In the genomic region with DNA sequence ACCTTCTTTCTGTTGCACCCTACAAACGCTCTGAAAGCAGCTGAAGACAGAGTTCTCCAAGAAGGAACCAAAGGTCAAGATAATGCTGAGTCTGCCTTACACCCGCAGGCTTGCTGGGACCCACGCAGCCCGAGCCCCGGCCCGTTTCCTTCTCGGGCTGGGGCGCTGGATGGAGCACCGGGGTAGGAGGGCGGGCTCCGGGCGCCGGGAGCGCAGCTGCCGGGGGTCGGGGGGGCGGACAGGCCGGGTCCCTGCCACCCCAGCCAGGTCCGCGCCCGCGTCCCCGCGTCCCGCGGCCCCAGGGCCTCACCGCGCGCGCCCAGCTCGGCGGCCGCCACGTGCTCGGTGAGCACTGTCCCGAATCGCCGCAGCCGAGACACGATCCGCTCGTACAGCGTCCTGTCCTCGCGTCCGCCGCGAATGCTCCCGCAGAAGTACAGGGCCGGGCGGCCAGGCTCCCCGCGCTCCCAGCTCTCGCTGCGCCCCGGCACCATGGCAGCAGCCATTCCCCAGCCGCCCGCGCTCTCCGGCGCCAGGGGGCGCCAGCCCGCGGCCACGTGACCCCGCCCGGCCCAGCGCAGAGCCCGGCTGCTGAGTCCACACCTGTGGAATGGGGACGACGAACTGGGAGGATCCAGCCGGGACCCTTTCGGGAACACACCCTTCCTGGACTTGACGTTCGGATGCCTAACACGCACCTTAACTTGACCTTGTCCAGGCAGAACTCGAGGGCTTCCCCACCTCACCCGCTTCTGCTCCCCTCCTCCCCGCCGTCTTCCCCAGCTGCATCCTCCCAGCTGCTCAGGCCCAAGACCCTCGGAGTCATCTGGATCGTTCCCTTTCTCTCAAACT, we compare ENCODE assay signal across 8 cellular contexts. TPM values are rescaled to one million over a fixed set of nuclear protein-coding genes. Genes with fewer than 3 reads are reported as not detected.
DNase-seq lines count a peak whose midpoint lies in the region; ATAC-seq, FAIRE-seq and TF ChIP-seq lines count a peak whose summit lies in the region.

A gene with protein sequence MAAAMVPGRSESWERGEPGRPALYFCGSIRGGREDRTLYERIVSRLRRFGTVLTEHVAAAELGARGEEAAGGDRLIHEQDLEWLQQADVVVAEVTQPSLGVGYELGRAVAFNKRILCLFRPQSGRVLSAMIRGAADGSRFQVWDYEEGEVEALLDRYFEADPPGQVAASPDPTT (minus strand): TSS at position 531 of the 852 bp plus-strand sequence. CDS start 25 bp downstream, at position 506.

- peak within 1 kb of the TSS; percentile 49 for H2AFZ ChIP-seq in HepG2 (ENCODE audit: low read length)

- peak within 1 kb of the TSS; percentile 49 for H3K27ac ChIP-seq in HepG2 (ENCODE audit: extremely low read length, insufficient read depth, low read length)

- CTCF ChIA-PET in activated CD4-positive, alpha-beta T cell treated with anti-CD3 and anti-CD28 coated beads, Interleukin-2, amount 10 ng/mL, durations not matched to agents 7 days and 5 days (lab: Charles Lee) = interaction anchor here (0.6 to 3.2 kb wide), 39 partner anchors 8 to 465 kb away, joined by 3 to 21 read pairs (median 4); a partner anchor contains a TSS
- CTCF ChIA-PET in HepG2 (lab: Yijun Ruan, JAX; ENCODE audit: low intra/inter-chr PET ratio, low total read pairs) = interaction anchor here (1.3 to 2.9 kb wide), 3 partner anchors 33 to 126 kb away, joined by 3 to 13 read pairs (median 7); no protein-coding TSS in a partner anchor

- H3K9me3 Mint-ChIP-seq in activated CD4-positive, alpha-beta T cell treated with anti-CD3 and anti-CD28 coated beads, Interleukin-2, amount 10 ng/mL, durations not matched to agents 7 days and 5 days = no peaks in the 10 kb centered on the region

- peaks cover 27% of the 10 kb centered on the region for H3K4me1 ChIP-seq in HepG2 (ENCODE audit: insufficient read depth, low read length)

- peaks cover 0 to 18% of the 10 kb centered on the region in 2 experiments; a peak in 2 of 5 replicates for H3K27me3 ChIP-seq in HepG2 (ENCODE audit: control insufficient read depth in 1 of 2, insufficient read depth in 2 of 2, low read length in 2 of 2)

- H3K4me2 ChIP-seq in HepG2 (ENCODE audit: low read depth, low read length) = peak within 1 kb of the TSS; percentile 79

- peak within 1 kb of the TSS; percentile 69 to 82 (median 81) for H3K4me3 ChIP-seq in HepG2 (replicated peaks in 1 of 3; ENCODE audit: insufficient read depth in 1 of 3, low read depth in 2 of 3, low read length in 3 of 3)

- H3K36me3 ChIP-seq in HepG2 (replicated peaks in 1 of 2; ENCODE audit: control insufficient read depth in 1 of 2, insufficient read depth in 2 of 2, low read length in 2 of 2) = 0 out of 5 replicates have a peak, but pooled peaks cover 0 to 10% of the 10 kb centered on the region in 2 experiments

- 0 out of 4 replicates have a peak, but pooled peaks of 1 of the 2 experiments have one; percentile 24 for TF ChIP-seq EP300 in HepG2 (IDR thresholded peaks at IDR 0.05; ENCODE audit: low read depth in 2 of 2, low read length in 2 of 2)
- no peak for TF ChIP-seq EP300 in HepG2 (CRISPR knock-in tag; IDR thresholded peaks at IDR 0.05; ENCODE audit: borderline replicate concordance)

- no peaks in the 10 kb centered on the region for H4K20me1 ChIP-seq in HepG2 (ENCODE audit: insufficient read depth, low read length)

- H3K9ac ChIP-seq in HepG2 (ENCODE audit: insufficient read depth, low read depth, low read length) = peak within 1 kb of the TSS; percentile 89

- in situ Hi-C loops in HepG2 (cut with HindIII; ENCODE audit: extremely low pct_ligation_motif_present, low pct_unique_long_range_greater_than_20kb) = no loop called here

- WGBS in HepG2 (ENCODE audit: low lambda C conversion rate) = 8% methylated on average over 32 of the region's 82 CpGs

- peaks cover 43% of the 10 kb centered on the region for H3K4me1 Mint-ChIP-seq in activated CD4-positive, alpha-beta T cell treated with anti-CD3 and anti-CD28 coated beads, Interleukin-2, amount 10 ng/mL, durations not matched to agents 7 days and 5 days

- peaks cover 8% of the 10 kb centered on the region for H3K27me3 Mint-ChIP-seq in activated CD4-positive, alpha-beta T cell treated with anti-CD3 and anti-CD28 coated beads, Interleukin-2, amount 10 ng/mL, durations not matched to agents 7 days and 5 days

- POLR2A ChIA-PET in activated CD4-positive, alpha-beta T cell treated with anti-CD3 and anti-CD28 coated beads, Interleukin-2, amount 10 ng/mL, durations not matched to agents 7 days and 5 days (lab: Charles Lee) = interaction anchor here (0.6 kb wide), 1 partner anchor 609 kb away, joined by 4 read pairs; no protein-coding TSS in a partner anchor
- POLR2A ChIA-PET in HepG2 (lab: Yijun Ruan, JAX) = interaction anchor here (0.7 to 3.2 kb wide), 23 partner anchors 9 to 346 kb away, joined by 3 to 12 read pairs (median 4); a partner anchor contains a TSS

- H3K4me3 Mint-ChIP-seq in activated CD4-positive, alpha-beta T cell treated with anti-CD3 and anti-CD28 coated beads, Interleukin-2, amount 10 ng/mL, durations not matched to agents 7 days and 5 days = peak within 1 kb of the TSS; percentile 84

- TF ChIP-seq CTCF in HepG2 (CRISPR knock-in tag; IDR thresholded peaks at IDR 0.05) = peak; percentile 88

- DNase-seq in SIG-M5 treated with dmso at 0.1 percent for 504 hours (lab: John Stamatoyannopoulos, UW; ENCODE audit: unreplicated experiment) (peak; percentile 47), SIG-M5 (lab: John Stamatoyannopoulos, UW) (no peak), NCI-H2227 (lab: John Stamatoyannopoulos, UW; ENCODE audit: unreplicated experiment) (peak; percentile 73), dermis microvascular lymphatic vessel endothelial cell (ENCODE audit: low read depth in 2 of 2) (peak; percentile 26 to 68), HepG2 (ENCODE audit: low spot score) (peak; percentile 59)
- DNase-seq in activated CD4-positive, alpha-beta T cell treated with anti-CD3 and anti-CD28 coated beads, Interleukin-2, amount 10 ng/mL, durations not matched to agents 7 days and 5 days = peak; percentile 72
- peak; percentile 82 for DNase-seq in stimulated activated CD4-positive, alpha-beta T cell treated with anti-CD3 and anti-CD28 coated beads, Interleukin-4, amount 100 ng/mL, for 1 hour

- TF ChIP-seq POLR2A in HepG2 (IDR thresholded peaks at IDR 0.05; ENCODE audit: insufficient read depth in 1 of 2, low read depth in 2 of 2, low read length in 2 of 2) = peak; percentile 79 to 84

- ATAC-seq in HG02885 (IDR thresholded peaks at IDR 0.05; ENCODE audit: poor library complexity, unreplicated experiment) (peak; percentile 78), HepG2 (peak; percentile 95)

- no peak for FAIRE-seq in HepG2 (lab: Jason Lieb, UNC)

- H3K36me3 Mint-ChIP-seq in activated CD4-positive, alpha-beta T cell treated with anti-CD3 and anti-CD28 coated beads, Interleukin-2, amount 10 ng/mL, durations not matched to agents 7 days and 5 days (ENCODE audit: low read depth) = peaks cover 16% of the 10 kb centered on the region

- BruUV-seq in HepG2 (replicated peaks; lab: Mats Ljungman, UMichigan) = no TSS peak

- peak within 1 kb of the TSS; percentile 91 for H3K27ac Mint-ChIP-seq in activated CD4-positive, alpha-beta T cell treated with anti-CD3 and anti-CD28 coated beads, Interleukin-2, amount 10 ng/mL, durations not matched to agents 7 days and 5 days

- H3K79me2 ChIP-seq in HepG2 (ENCODE audit: insufficient read depth, low read length) = peaks cover 6% of the 10 kb centered on the region

- intact Hi-C loops in HepG2 (cut with micrococcal nuclease; ENCODE audit: unreplicated experiment) = loop anchor here (1.0 kb wide), 1 partner anchor 55 kb away; no protein-coding TSS in a partner anchor

- no peaks in the 10 kb centered on the region for H3K9me3 ChIP-seq in HepG2 (ENCODE audit: low read length)

- TF ChIP-seq RAD21 in HepG2 (CRISPR knock-in tag; IDR thresholded peaks at IDR 0.05) = peak; percentile 97

TF ChIP-seq in HepG2, 621 proteins besides CTCF, POLR2A, EP300 and RAD21 (continues in another document):
- TF ChIP-seq GABPA (IDR thresholded peaks at IDR 0.05; ENCODE audit: low read depth, low read length) (no peak), GABPA (CRISPR knock-in tag; IDR thresholded peaks at IDR 0.05; ENCODE audit: low read depth) (no peak)

RNA-seq across cellular contexts. Expression of the gene that starts here (rescaled TPM):
- 10 to 100 TPM; 36.7 to 48.6 TPM for total RNA-seq in activated CD4-positive, alpha-beta T cell treated with anti-CD3 and anti-CD28 coated beads, Interleukin-2, amount 10 ng/mL, durations not matched to agents 7 days and 5 days
- total RNA-seq in dermis microvascular lymphatic vessel endothelial cell (52.0 and 63.5 TPM in 2 replicates), HepG2 (2016; rRNA removed; fragmentation: Illumina TruSeq; extraction: Trizol) (75.0 and 75.1 TPM in 2 replicates)
- 50.9 and 56.3 TPM in 2 replicates for total RNA-seq in HepG2 (2016; cell fraction: cytosol; rRNA removed; fragmentation: Illumina TruSeq; extraction: Trizol; ENCODE audit: low read depth)
- total RNA-seq in HepG2 (2016; cell fraction: insoluble cytoplasmic fraction; rRNA removed; fragmentation: Illumina TruSeq; extraction: Trizol) = 75.1 and 81.5 TPM in 2 replicates
- total RNA-seq in HepG2 (2016; cell fraction: membrane; rRNA removed; fragmentation: Illumina TruSeq; extraction: Trizol) = 52.3 and 60.5 TPM in 2 replicates
- 31.4 and 33.7 TPM in 2 replicates for total RNA-seq in HepG2 (2016; cell fraction: nucleus; rRNA removed; fragmentation: Illumina TruSeq; extraction: Trizol)
- 56.5 and 65.8 TPM in 2 replicates for polyA plus RNA-seq in HepG2 (2011; rRNA removed)
- polyA plus RNA-seq in HepG2 (2011; cell fraction: cytosol; rRNA removed) = 106 and 143 TPM in 2 replicates
- polyA plus RNA-seq in HepG2 (2011; cell fraction: nucleus; rRNA removed) = 62.4 and 67.4 TPM in 2 replicates
- 43.1 and 47.9 TPM in 2 replicates for polyA plus RNA-seq in HepG2 (2012)
- 62.6 and 68.8 TPM in 2 replicates for polyA plus RNA-seq in HepG2 (2016; cell fraction: cytosol; fragmentation: Illumina TruSeq; extraction: Trizol; ENCODE audit: low read depth)
- 76.7 and 82.8 TPM in 2 replicates for polyA plus RNA-seq in HepG2 (2016; cell fraction: insoluble cytoplasmic fraction; fragmentation: Illumina TruSeq; extraction: Trizol; ENCODE audit: low read depth)
- 47.1 and 47.7 TPM in 2 replicates for polyA plus RNA-seq in HepG2 (2016; cell fraction: membrane; fragmentation: Illumina TruSeq; extraction: Trizol; ENCODE audit: low read depth)
- polyA plus RNA-seq in HepG2 (2016; cell fraction: nucleus; fragmentation: Illumina TruSeq; extraction: Trizol; ENCODE audit: insufficient read depth, low read depth) = 66.2 and 72.5 TPM in 2 replicates
- 38.8 and 62.4 TPM in 2 replicates for polyA minus RNA-seq in HepG2 (2011; rRNA and poly(A)+ RNA removed; ENCODE audit: low replicate concordance)
- polyA minus RNA-seq in HepG2 (2011; cell fraction: cytosol; rRNA and poly(A)+ RNA removed) = 10.5 and 15.4 TPM in 2 replicates
- polyA minus RNA-seq in HepG2 (2011; cell fraction: nucleus; rRNA and poly(A)+ RNA removed) = 15.3 and 16.7 TPM in 2 replicates
